15 cellular contexts compared by ENCODE assay signal in genomic region chr13:85508683-85509329, GRCh38.
DNase-seq lines count a peak whose midpoint lies in the region; ATAC-seq and TF ChIP-seq lines count a peak whose summit lies in the region.
"Had no signal": no experiment of that assay in that cellular context is flagged by ENCODE, and none has a peak within 500 bp of the region (broad histone marks: within the 10 kb centered on the region; RNA-seq: fewer than 3 reads in every experiment).

No MANE protein-coding gene starts in this region.

- no peaks in the 10 kb centered on the region for H3K27me3 ChIP-seq in OCI-LY3 (ENCODE audit: low read depth, low read length)
- no peaks in the 10 kb centered on the region for H3K27me3 ChIP-seq in osteoblast (ENCODE audit: insufficient read depth, low read length)
- H3K27me3 ChIP-seq: right lobe of liver had no signal

- H2AFZ ChIP-seq in OCI-LY3 (ENCODE audit: low read depth, low read length): no peak overlapping the region
- no peak overlapping the region for H2AFZ ChIP-seq in osteoblast (ENCODE audit: low read length)

- H3K4me1 ChIP-seq in OCI-LY3 (ENCODE audit: low read length): no peaks in the 10 kb centered on the region
- H3K4me1 ChIP-seq in osteoblast (ENCODE audit: insufficient read depth, low read length): no peaks in the 10 kb centered on the region
- H3K4me1 ChIP-seq: right lobe of liver had no signal

- no peaks in the 10 kb centered on the region for H4K20me1 ChIP-seq in OCI-LY3 (ENCODE audit: insufficient read depth, low read length)
- H4K20me1 ChIP-seq in osteoblast (ENCODE audit: insufficient read depth, low read length): no peaks in the 10 kb centered on the region

- no peak overlapping the region for H3K4me2 ChIP-seq in OCI-LY3 (ENCODE audit: low read length)
- no peak overlapping the region for H3K4me2 ChIP-seq in osteoblast (ENCODE audit: insufficient read depth, low read length)

- H3K4me3 ChIP-seq in OCI-LY3 (ENCODE audit: low read length) (no peak overlapping the region), osteoblast (ENCODE audit: insufficient read depth, low read length) (no peak overlapping the region)
- H3K4me3 ChIP-seq: right lobe of liver had no signal

- no peaks in the 10 kb centered on the region for H3K36me3 ChIP-seq in OCI-LY3 (replicated peaks; ENCODE audit: low read depth, low read length)
- H3K36me3 ChIP-seq in osteoblast (ENCODE audit: insufficient read depth, low read length): no peaks in the 10 kb centered on the region
- H3K36me3 ChIP-seq: right lobe of liver had no signal

- H3K27ac ChIP-seq in OCI-LY3 (ENCODE audit: low read length): no peak overlapping the region
- H3K27ac ChIP-seq in osteoblast (ENCODE audit: low read depth, low read length): no peak overlapping the region
- H3K27ac ChIP-seq: right lobe of liver had no signal

- TF ChIP-seq CTCF in OCI-LY3 (IDR thresholded peaks at IDR 0.05; ENCODE audit: low read depth, low read length): peak; percentile 10; the same call in 1 of the 2 replicates
- no peak for TF ChIP-seq CTCF in osteoblast (IDR thresholded peaks at IDR 0.05; ENCODE audit: extremely low read depth, low read depth, low read length)

- H3K79me2 ChIP-seq in OCI-LY3 (ENCODE audit: low read length) (no peaks in the 10 kb centered on the region), osteoblast (ENCODE audit: insufficient read depth, low read length) (no peaks in the 10 kb centered on the region)

- ATAC-seq in GM18873 (IDR thresholded peaks at IDR 0.05; ENCODE audit: low FRiP score, unreplicated experiment): no peak

- peak; percentile 15 for DNase-seq in ELF-1 (ENCODE audit: low read depth, low spot score)
- DNase-seq in fibroblast of gingiva (ENCODE audit: low read depth): peak; percentile 62
- DNase-seq in osteoblast (ENCODE audit: insufficient read length, low spot score, missing footprints): peak; percentile 50
- no peak for DNase-seq in GM19238 (ENCODE audit: insufficient read length, low spot score)
- no peak for DNase-seq in amygdala (lab: John Stamatoyannopoulos, UW)
- DNase-seq: activated CD4-positive, alpha-beta T cell treated with anti-CD3 and anti-CD28 coated beads, Interleukin-2, amount 50 U/mL, for 48 hours; activated naive CD4-positive, alpha-beta T cell treated with anti-CD3 and anti-CD28 coated beads, Interleukin-2, amount 10 ng/mL, durations not matched to agents 7 days and 5 days; COR-L47; kidney glomerular epithelial cell; right lobe of liver; RPMI8226; substantia nigra; T1000 had no signal

- no peak overlapping the region for H3K9ac ChIP-seq in OCI-LY3 (ENCODE audit: low read length)

- H3K9me3 ChIP-seq in OCI-LY3 (ENCODE audit: insufficient read depth, low read length): no peaks in the 10 kb centered on the region
- H3K9me3 ChIP-seq in osteoblast (ENCODE audit: low read depth, low read length): peaks cover 2% of the 10 kb centered on the region
- H3K9me3 ChIP-seq: right lobe of liver had no signal

Comparison
In these comparisons a context has a peak if more than half of its experiments do, and no peak if none do; other contexts are left out.
1. DNase-seq: peak in ELF-1 (single experiment), fibroblast of gingiva (single experiment) and osteoblast (single experiment); none in GM19238 (single experiment) and amygdala (0 of 56).